Comparison of ENCODE assay signal across 8 cellular contexts in the genomic region with DNA sequence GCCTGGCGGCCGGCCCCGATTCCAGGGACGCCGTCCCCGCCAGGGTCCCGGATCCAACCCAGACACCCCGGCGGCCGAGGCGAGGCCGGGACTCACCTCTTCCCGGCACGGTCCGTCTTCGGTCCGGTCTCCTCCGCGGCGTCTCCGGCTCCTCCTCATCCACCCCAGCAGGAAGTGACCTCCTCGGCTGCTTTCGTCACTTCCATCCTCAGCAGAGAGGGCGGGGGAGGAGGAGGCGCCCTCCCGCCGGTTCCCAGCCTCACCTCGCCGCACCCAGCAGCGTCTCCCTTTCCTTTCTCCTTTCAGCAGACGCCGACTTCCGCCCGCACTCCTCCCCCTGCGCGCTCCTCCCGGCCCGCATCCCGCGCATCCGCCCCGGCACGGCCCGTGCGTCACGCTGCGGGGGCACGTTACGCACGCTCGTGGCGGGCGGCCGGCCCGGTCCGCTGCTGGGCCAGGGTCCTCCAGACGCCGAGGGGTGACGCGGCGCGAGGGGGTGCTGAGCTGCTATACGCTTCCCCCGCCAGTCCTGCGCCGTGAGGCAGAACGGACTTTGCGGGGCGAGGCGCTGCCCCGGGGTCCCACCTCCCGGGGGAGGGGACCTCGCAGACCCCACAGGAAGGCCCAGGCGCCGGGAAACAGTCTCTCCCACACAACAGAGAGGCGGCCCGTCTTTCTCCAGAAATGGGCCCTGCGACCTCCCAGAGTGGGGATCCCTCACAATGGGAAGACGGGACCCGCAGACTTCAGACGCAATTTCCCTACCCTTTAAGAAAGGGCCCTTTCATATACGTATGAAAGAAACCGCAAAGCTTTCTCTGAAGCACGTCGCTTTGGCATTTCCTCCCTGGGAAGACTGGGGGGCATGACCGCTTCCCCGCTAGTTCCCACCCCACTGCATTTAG. TPM values are rescaled to one million over a fixed set of nuclear protein-coding genes. Genes with fewer than 3 reads are reported as not detected.
DNase-seq lines count a peak whose midpoint lies in the region; ATAC-seq, FAIRE-seq and TF ChIP-seq lines count a peak whose summit lies in the region.

A gene (minus strand): TSS at position 176 of the 905 bp plus-strand sequence. CDS start 2,043 bp downstream, outside the sequence.

- peaks cover 0 to 26% of the 10 kb centered on the region in 2 donors for H3K4me1 ChIP-seq in right atrium auricular region

- peak within 1 kb of the TSS; percentile 98 for H3K27ac ChIP-seq in right atrium auricular region

- H3K36me3 ChIP-seq in right atrium auricular region: peaks cover 26% of the 10 kb centered on the region

- no peaks in the 10 kb centered on the region for H3K27me3 ChIP-seq in right atrium auricular region

- peak within 1 kb of the TSS; percentile 97 for H3K27ac Mint-ChIP-seq in T-helper 17 cell

- TF ChIP-seq CTCF in right atrium auricular region (IDR thresholded peaks at IDR 0.05): peak in 1 of 2 donors; percentile 10

- DNase-seq in GM12892 (ENCODE audit: insufficient read length) (peak; percentile 85), NCI-H146 treated with DMSO at 0.1 percent for 48 hours (lab: John Stamatoyannopoulos, UW; ENCODE audit: unreplicated experiment) (peak; percentile 83), T-helper 17 cell (peak; percentile 70 to 89 (median 85)), amygdala (lab: John Stamatoyannopoulos, UW) (peak; percentile 40 to 91 (median 78)), right atrium auricular region (ENCODE audit: low spot score) (peak; percentile 90), pulmonary artery endothelial cell (ENCODE audit: low read depth, low spot score) (peak; percentile 65), urothelium cell line (ENCODE audit: low spot score) (peak; percentile 95)

- H3K9me3 ChIP-seq in T-helper 17 cell (ENCODE audit: control insufficient read depth, low read length, poor library complexity, severe bottlenecking): no peaks in the 10 kb centered on the region
- no peaks in the 10 kb centered on the region for H3K9me3 ChIP-seq in right atrium auricular region

- ATAC-seq in HG02798 (IDR thresholded peaks at IDR 0.05; ENCODE audit: poor library complexity, unreplicated experiment): peak; percentile 91
- ATAC-seq in T-helper 17 cell: peak; percentile 79

- peak; percentile 83 for TF ChIP-seq POLR2A in GM12892 (IDR thresholded peaks at IDR 0.05; ENCODE audit: low read depth, low read length)

- peak within 1 kb of the TSS; percentile 97 to 98 for H3K4me3 ChIP-seq in right atrium auricular region

- FAIRE-seq in GM12892 (lab: Jason Lieb, UNC) (peak; percentile 92), urothelium cell line (lab: Jason Lieb, UNC) (no peak)

- no peaks in the 10 kb centered on the region for H3K27me3 Mint-ChIP-seq in T-helper 17 cell

- peak within 1 kb of the TSS; percentile 96 for H3K4me3 Mint-ChIP-seq in T-helper 17 cell

- H3K4me1 Mint-ChIP-seq in T-helper 17 cell: peaks cover 52% of the 10 kb centered on the region

- H3K36me3 Mint-ChIP-seq in T-helper 17 cell (ENCODE audit: low read depth): peaks cover 9% of the 10 kb centered on the region

RNA-seq across cellular contexts. Expression of the gene that starts here (rescaled TPM):
- 6.6 TPM for polyA plus RNA-seq in GM12892 (2012; ENCODE audit: missing spikeins)
- total RNA-seq in T-helper 17 cell (10 to 100 TPM; 74.0 to 78.2 TPM), right atrium auricular region (10 to 100 TPM in 1 of 2 donors, 1 to 10 TPM in 1; 9.0 to 12.0 TPM), pulmonary artery endothelial cell (13.8 and 17.9 TPM in 2 replicates)

Comparison
In these comparisons a context has a peak if more than half of its experiments do, and no peak if none do; other contexts are left out.
1. Peak in every context shown above with its lines: DNase-seq, ATAC-seq, H3K4me3 ChIP-seq and H3K27ac ChIP-seq.